Comparison of ENCODE assay signal across 8 cellular contexts in the genomic region with DNA sequence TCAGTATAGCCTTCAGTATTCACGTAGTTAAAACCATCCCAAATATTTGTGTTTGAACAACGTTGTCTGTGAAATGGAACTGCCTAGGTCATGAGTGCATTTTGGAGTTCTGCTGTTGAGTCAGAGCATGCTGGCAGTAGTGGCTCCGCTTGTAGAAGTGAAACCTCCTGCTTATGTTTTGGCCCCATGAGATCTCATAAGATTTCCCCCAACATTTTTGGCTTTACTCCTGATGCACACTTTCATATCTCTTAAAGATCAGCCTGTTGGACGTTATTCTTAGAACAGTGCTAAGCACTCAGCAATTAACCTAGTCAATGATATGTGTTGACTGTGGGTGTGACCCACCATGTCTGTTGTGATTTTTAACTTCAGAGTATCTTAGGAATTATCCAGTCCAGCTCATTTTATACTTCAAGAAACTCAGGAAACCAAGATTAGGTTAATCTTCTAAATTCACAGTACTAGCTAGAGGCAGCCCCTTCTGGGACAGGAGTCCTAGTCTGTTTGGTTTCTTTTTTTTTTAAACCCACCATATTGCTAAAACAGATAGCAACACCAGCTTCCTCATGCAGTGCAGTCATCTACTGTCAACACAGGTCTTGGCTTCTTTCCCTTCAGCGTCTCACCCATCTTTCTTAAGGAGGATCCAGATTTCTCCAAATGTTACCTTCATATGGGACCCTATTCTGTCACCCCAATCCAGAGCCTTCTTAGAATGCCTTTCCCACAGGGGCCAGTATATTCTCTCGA. TPM values are rescaled to one million over a fixed set of nuclear protein-coding genes. Genes with fewer than 3 reads are reported as not detected.
A peak's percentile ranks its signal among the peaks of the same experiment; 100 is the strongest.
DNase-seq lines count a peak whose midpoint lies in the region; ATAC-seq and TF ChIP-seq lines count a peak whose summit lies in the region.

No MANE protein-coding gene starts in this region.

- no peaks in the 10 kb centered on the region for H3K9me3 ChIP-seq in osteoblast (ENCODE audit: low read depth, low read length)

- peaks cover 12% of the 10 kb centered on the region for H3K79me2 ChIP-seq in osteoblast (ENCODE audit: insufficient read depth, low read length)

- peak; percentile 96 for ATAC-seq in GM18873 (IDR thresholded peaks at IDR 0.05; ENCODE audit: low FRiP score, unreplicated experiment)
- peak; percentile 95 for ATAC-seq in HG02610 (IDR thresholded peaks at IDR 0.05; ENCODE audit: unreplicated experiment)

- peaks cover 6% of the 10 kb centered on the region for H3K36me3 ChIP-seq in osteoblast (ENCODE audit: insufficient read depth, low read length)

- no peak for TF ChIP-seq CTCF in osteoblast (IDR thresholded peaks at IDR 0.05; ENCODE audit: extremely low read depth, low read depth, low read length)

- DNase-seq in NOMO-1 treated with DMSO at 0.1 percent for 48 hours (lab: John Stamatoyannopoulos, UW; ENCODE audit: unreplicated experiment) (peak; percentile 3), osteoblast (ENCODE audit: insufficient read length, low spot score, missing footprints) (peak; percentile 73), inferior parietal cortex (ENCODE audit: extremely low spot score) (no peak), NCI-H226 (no peak), SK-N-DZ (ENCODE audit: low spot score) (no peak)
- no peak for DNase-seq in activated naive CD4-positive, alpha-beta T cell (lab: John Stamatoyannopoulos, UW)

- H3K27ac ChIP-seq in osteoblast (ENCODE audit: low read depth, low read length), result peak overlapping the region; percentile 26

- peak overlapping the region; percentile 46 for H3K4me3 ChIP-seq in osteoblast (ENCODE audit: insufficient read depth, low read length)

- no peak overlapping the region for H2AFZ ChIP-seq in osteoblast (ENCODE audit: low read length)

- H3K4me2 ChIP-seq in osteoblast (ENCODE audit: insufficient read depth, low read length), result peak overlapping the region; percentile 66

- H4K20me1 ChIP-seq in osteoblast (ENCODE audit: insufficient read depth, low read length), result peaks cover 4% of the 10 kb centered on the region

- H3K27me3 ChIP-seq in osteoblast (ENCODE audit: insufficient read depth, low read length), result no peaks in the 10 kb centered on the region

- peaks cover 13% of the 10 kb centered on the region for H3K4me1 ChIP-seq in osteoblast (ENCODE audit: insufficient read depth, low read length)

RNA-seq across cellular contexts. Expression of a gene that starts 26.2 kb away (rescaled TPM):
- total RNA-seq in osteoblast, result 46.6 and 49.9 TPM in 2 replicates
- polyA plus RNA-seq in SK-N-DZ (2014; cell fraction: cytosol; rRNA removed), result 36.7 and 40.0 TPM in 2 replicates
- 17.7 and 18.8 TPM in 2 replicates for polyA plus RNA-seq in SK-N-DZ (2014; cell fraction: nucleus; rRNA removed)

Comparison
In these comparisons a context has a peak if more than half of its experiments do, and no peak if none do; other contexts are left out.
1. DNase-seq: peak in NOMO-1 treated with DMSO at 0.1 percent for 48 hours (single experiment) and osteoblast (single experiment); none in inferior parietal cortex (single experiment), NCI-H226 (single experiment), SK-N-DZ (single experiment) and activated naive CD4-positive, alpha-beta T cell (0 of 4).